ENCODE assay signal across 9 cellular contexts in the genomic region with DNA sequence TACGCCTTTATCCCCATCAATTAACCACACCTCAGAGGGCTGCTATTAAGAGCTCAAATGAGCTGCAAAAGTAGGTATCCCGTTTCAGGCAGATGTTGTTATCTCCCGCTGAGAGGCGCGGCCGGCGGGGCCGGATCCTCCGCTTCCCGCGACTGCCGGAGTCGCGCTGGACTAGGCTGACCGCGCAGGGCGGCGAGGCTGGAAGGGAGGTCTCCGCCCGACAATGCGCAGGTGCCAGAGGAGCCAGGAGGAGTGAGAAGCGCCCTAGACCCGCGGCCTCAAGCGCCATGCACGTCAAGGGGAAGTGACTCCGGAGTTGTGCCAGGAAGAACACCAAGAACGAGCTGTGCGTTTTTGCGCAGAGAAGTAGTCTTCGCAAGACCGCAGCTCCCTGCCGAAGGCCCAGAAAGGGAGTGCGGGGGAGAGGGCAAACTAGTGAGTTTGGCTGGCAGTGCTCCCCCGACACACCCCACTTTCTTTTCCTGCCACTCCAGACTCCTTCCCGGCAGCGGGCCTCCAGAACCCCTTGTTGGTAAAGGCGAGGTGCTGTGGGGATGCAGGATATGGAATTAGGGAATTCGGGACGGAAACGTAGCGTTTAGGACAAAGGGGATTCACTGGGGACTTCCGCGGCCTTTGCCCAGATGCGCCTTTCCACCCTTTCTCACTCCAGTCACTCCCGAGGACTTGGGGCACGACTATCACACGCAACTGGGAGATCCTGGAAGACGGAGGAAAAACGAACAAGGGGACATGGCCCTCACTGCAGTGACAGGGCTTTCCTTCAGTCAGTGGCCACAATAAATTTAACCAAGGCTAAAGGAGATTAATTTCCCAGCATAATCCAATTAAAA. TPM values are rescaled to one million over a fixed set of nuclear protein-coding genes. Genes with fewer than 3 reads are reported as not detected.
DNase-seq lines count a peak whose midpoint lies in the region; ATAC-seq and TF ChIP-seq lines count a peak whose summit lies in the region.
"Had no signal": no experiment of that assay in that cellular context is flagged by ENCODE, and none has a peak within 500 bp of the region (broad histone marks: within the 10 kb centered on the region; RNA-seq: fewer than 3 reads in every experiment).

No MANE protein-coding gene starts in this region.

- H3K4me3 ChIP-seq in HUES48 (ENCODE audit: low read depth, low read length) (peak overlapping the region; percentile 51), iPS-15b (ENCODE audit: low read depth, low read length) (peak overlapping the region; percentile 40), skeletal muscle satellite cell (ENCODE audit: low read length) (peak overlapping the region; percentile 56)

- POLR2A ChIA-PET in activated CD8-positive, alpha-beta T cell treated with anti-CD3 and anti-CD28 coated beads for 36 hours (lab: Charles Lee), result no interaction called here

- DNase-seq in activated CD8-positive, alpha-beta T cell treated with anti-CD3 and anti-CD28 coated beads for 36 hours, result no peak
- no peak for DNase-seq in NCI-H1694 (lab: John Stamatoyannopoulos, UW)
- DNase-seq in stimulated activated CD4-positive, alpha-beta T cell treated with anti-CD3 and anti-CD28 coated beads, Interleukin-2, amount 100 ng/mL, for 24 hours, result no peak
- DNase-seq: cortex of kidney; NK-92 treated with Interleukin-12 subunit alpha and Interleukin-12 subunit beta, amount 100 ng/mL, for 24 hours had no signal

- H3K27me3 ChIP-seq in HUES48 (ENCODE audit: control insufficient read depth, insufficient read depth, low read length) (peaks cover 100% of the 10 kb centered on the region), iPS-15b (ENCODE audit: control insufficient read depth, insufficient read depth, low read length) (peaks cover 94% of the 10 kb centered on the region), skeletal muscle satellite cell (ENCODE audit: control insufficient read depth, insufficient read depth, low read length) (no peaks in the 10 kb centered on the region)

- H3K27ac Mint-ChIP-seq in activated CD8-positive, alpha-beta T cell treated with anti-CD3 and anti-CD28 coated beads for 36 hours, result no peak overlapping the region

- CTCF ChIA-PET in activated CD8-positive, alpha-beta T cell treated with anti-CD3 and anti-CD28 coated beads for 36 hours (lab: Charles Lee), result interaction anchor here (1.0 to 1.5 kb wide), 4 partner anchors 10 to 228 kb away, joined by 3 to 5 read pairs (median 4); partner anchors contain the start of gene NR2F1

- no peak overlapping the region for H3K27ac ChIP-seq in HUES48 (ENCODE audit: low read depth, low read length)

- TF ChIP-seq CTCF in activated CD8-positive, alpha-beta T cell treated with anti-CD3 and anti-CD28 coated beads for 36 hours (IDR thresholded peaks at IDR 0.05), result no peak

- H3K36me3 ChIP-seq in HUES48 (ENCODE audit: control insufficient read depth, insufficient read depth, low read length), result no peaks in the 10 kb centered on the region
- no peaks in the 10 kb centered on the region for H3K36me3 ChIP-seq in iPS-15b (ENCODE audit: control insufficient read depth, insufficient read depth, low read length)
- H3K36me3 ChIP-seq in skeletal muscle satellite cell (ENCODE audit: insufficient read depth, low read length), result peaks cover 47% of the 10 kb centered on the region

- no peaks in the 10 kb centered on the region for H3K9me3 ChIP-seq in HUES48 (ENCODE audit: control insufficient read depth, insufficient read depth, low read length)
- H3K9me3 ChIP-seq in iPS-15b (ENCODE audit: control insufficient read depth, insufficient read depth, low read length), result no peaks in the 10 kb centered on the region
- H3K9me3 ChIP-seq in skeletal muscle satellite cell (replicated peaks; ENCODE audit: low read length), result no peaks in the 10 kb centered on the region

- intact Hi-C loops in activated CD8-positive, alpha-beta T cell treated with anti-CD3 and anti-CD28 coated beads for 36 hours (cut with micrococcal nuclease), result loop anchor here (5.0 kb wide), 1 partner anchor 34 kb away; no protein-coding TSS in a partner anchor

- H3K4me2 ChIP-seq in skeletal muscle satellite cell (ENCODE audit: low read length), result peak overlapping the region; percentile 78

- no peaks in the 10 kb centered on the region for H3K36me3 Mint-ChIP-seq in activated CD8-positive, alpha-beta T cell treated with anti-CD3 and anti-CD28 coated beads for 36 hours (ENCODE audit: low read depth)

- peaks cover 86% of the 10 kb centered on the region for H3K27me3 Mint-ChIP-seq in activated CD8-positive, alpha-beta T cell treated with anti-CD3 and anti-CD28 coated beads for 36 hours

- peaks cover 20% of the 10 kb centered on the region for H3K4me1 ChIP-seq in HUES48 (ENCODE audit: control insufficient read depth, insufficient read depth, low read length)
- peaks cover 9% of the 10 kb centered on the region for H3K4me1 ChIP-seq in iPS-15b (ENCODE audit: control insufficient read depth, insufficient read depth, low read length)
- H3K4me1 ChIP-seq in skeletal muscle satellite cell (ENCODE audit: control insufficient read depth, insufficient read depth, low read length), result peaks cover 28% of the 10 kb centered on the region

- H3K9me3 Mint-ChIP-seq in activated CD8-positive, alpha-beta T cell treated with anti-CD3 and anti-CD28 coated beads for 36 hours, result no peaks in the 10 kb centered on the region

- no peak overlapping the region for H3K9ac ChIP-seq in HUES48 (ENCODE audit: low read depth, low read length)
- H3K9ac ChIP-seq in iPS-15b (ENCODE audit: low read depth, low read length), result no peak overlapping the region
- peak overlapping the region; percentile 37 for H3K9ac ChIP-seq in skeletal muscle satellite cell (ENCODE audit: low read depth, low read length)

- ATAC-seq in activated CD8-positive, alpha-beta T cell treated with anti-CD3 and anti-CD28 coated beads for 36 hours, result no peak
- ATAC-seq in HG03342 (IDR thresholded peaks at IDR 0.05; ENCODE audit: unreplicated experiment), result no peak

- H3K4me3 Mint-ChIP-seq in activated CD8-positive, alpha-beta T cell treated with anti-CD3 and anti-CD28 coated beads for 36 hours, result peak overlapping the region; percentile 8

- H3K4me1 Mint-ChIP-seq in activated CD8-positive, alpha-beta T cell treated with anti-CD3 and anti-CD28 coated beads for 36 hours (ENCODE audit: low read depth), result peaks cover 18% of the 10 kb centered on the region

RNA-seq across cellular contexts. Expression of gene NR2F1-AS1, which starts 8.0 kb away (rescaled TPM):
- not detected for total RNA-seq in activated CD8-positive, alpha-beta T cell treated with anti-CD3 and anti-CD28 coated beads for 36 hours
- total RNA-seq in skeletal muscle satellite cell (2012; rRNA removed), result 11.6 and 18.8 TPM in 2 replicates

RNA-seq across cellular contexts. Expression of gene NR2F1, which starts 10.0 kb away (rescaled TPM):
- total RNA-seq in activated CD8-positive, alpha-beta T cell treated with anti-CD3 and anti-CD28 coated beads for 36 hours, result not detected
- total RNA-seq in skeletal muscle satellite cell (2012; rRNA removed), result 15.7 and 19.5 TPM in 2 replicates
